ENCODE assay signal across 8 cellular contexts in the genomic region with DNA sequence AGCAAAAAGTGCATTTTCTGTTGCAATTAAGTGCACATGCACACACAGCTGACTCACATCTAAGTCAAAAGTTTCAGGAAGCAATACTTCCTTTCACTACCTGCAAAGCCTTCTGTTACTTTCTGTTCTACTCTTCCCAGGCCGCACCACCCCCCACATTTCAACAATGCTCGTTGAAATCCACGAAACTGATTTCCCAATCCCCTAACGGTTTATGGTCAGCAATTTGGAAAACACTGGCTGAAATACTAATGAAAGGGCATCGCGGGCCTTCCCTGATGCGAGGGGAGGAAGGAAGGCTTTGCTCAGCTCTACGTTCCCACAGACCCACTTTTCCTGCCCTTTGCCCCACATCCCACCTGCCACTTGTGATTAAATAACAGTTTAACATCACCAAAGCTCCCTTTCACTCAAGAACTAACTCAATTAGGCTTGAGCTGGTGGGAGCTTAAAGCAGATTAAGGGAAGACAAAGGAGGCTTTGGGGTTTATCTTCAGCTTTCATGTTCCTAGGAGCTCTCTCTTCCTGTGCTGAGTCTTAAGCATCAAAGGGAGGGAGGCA.
DNase-seq lines count a peak whose midpoint lies in the region; ATAC-seq and TF ChIP-seq lines count a peak whose summit lies in the region.

No MANE protein-coding gene starts in this region.

- H3K9me3 Mint-ChIP-seq in T-cell, result no peaks in the 10 kb centered on the region

- POLR2A ChIA-PET in T-cell (lab: Charles Lee), result no interaction called here

- H3K27me3 Mint-ChIP-seq in T-cell, result no peaks in the 10 kb centered on the region

- TF ChIP-seq CTCF in foreskin fibroblast (IDR thresholded peaks at IDR 0.05; ENCODE audit: low read depth, low read length) (no peak), esophagus muscularis mucosa (IDR thresholded peaks at IDR 0.05) (no peak)

- intact Hi-C loops in esophagus muscularis mucosa (cut with DNase I), result no loop called here

- H3K9me3 ChIP-seq in esophagus muscularis mucosa, result no peaks in the 10 kb centered on the region

- no peaks in the 10 kb centered on the region for H3K36me3 ChIP-seq in esophagus muscularis mucosa

- H3K27me3 ChIP-seq in esophagus muscularis mucosa, result no peaks in the 10 kb centered on the region

- no peak for TF ChIP-seq POLR2A in esophagus muscularis mucosa (IDR thresholded peaks at IDR 0.05; ENCODE audit: low read depth)

- H3K4me1 ChIP-seq in esophagus muscularis mucosa, result peaks cover 4 to 33% (median 23%) of the 10 kb centered on the region in 4 donors

- H3K4me3 Mint-ChIP-seq in T-cell, result peak overlapping the region; percentile 75 to 77 (median 77)

- CTCF ChIA-PET in T-cell (lab: Charles Lee), result interaction anchor here (0.6 to 0.8 kb wide), 2 partner anchors 22 to 200 kb away, joined by 4 to 5 read pairs; no protein-coding TSS in a partner anchor

- TF ChIP-seq EP300 in esophagus muscularis mucosa (IDR thresholded peaks at IDR 0.05), result no peak

- peak; percentile 29 for DNase-seq in activated naive CD4-positive, alpha-beta T cell treated with Interleukin-2 at 50 U/mL for 16 hours
- no peak for DNase-seq in activated naive CD4-positive, alpha-beta T cell (lab: John Stamatoyannopoulos, UW)
- DNase-seq in T-cell, result peak in 7 of 34 experiments; percentile 6 to 20 (median 11)
- peak; percentile 3 to 22 for DNase-seq in foreskin fibroblast
- DNase-seq in stimulated activated CD4-positive, alpha-beta T cell treated with anti-CD3 and anti-CD28 coated beads, Interleukin-12 subunit alpha, Interleukin-12 subunit beta, amount 100 ng/mL, for 48 hours (ENCODE audit: low read depth in 2 of 3, low spot score in 1 of 3), result peak in 2 of 3 donors; percentile 8 to 16
- DNase-seq in esophagus muscularis mucosa (ENCODE audit: extremely low spot score), result no peak

- WGBS in esophagus muscularis mucosa, result 62% methylated on average over 8 of the region's 8 CpGs

- ATAC-seq in T-cell (replicated peaks in 1 of 4) (peak; percentile 71 to 80 (median 77)), HG03439 (IDR thresholded peaks at IDR 0.05; ENCODE audit: unreplicated experiment) (no peak), HG03280 (IDR thresholded peaks at IDR 0.05; ENCODE audit: unreplicated experiment) (no peak)

- H3K4me3 ChIP-seq in foreskin fibroblast (ENCODE audit: low read depth in 1 of 2, low read length in 2 of 2), result no peak overlapping the region
- H3K4me3 ChIP-seq in esophagus muscularis mucosa, result no peak overlapping the region

- H3K36me3 Mint-ChIP-seq in T-cell, result no peaks in the 10 kb centered on the region

- peaks cover 15 to 27% (median 23%) of the 10 kb centered on the region in 3 donors for H3K4me1 Mint-ChIP-seq in T-cell

- peak overlapping the region; percentile 84 to 98 for H3K27ac Mint-ChIP-seq in T-cell

- peak overlapping the region in 1 of 4 donors; percentile 46 for H3K27ac ChIP-seq in esophagus muscularis mucosa (replicated peaks in 1 of 4)

Comparison
In these comparisons a context has a peak if more than half of its experiments do, and no peak if none do; other contexts are left out.
1. DNase-seq: peak in activated naive CD4-positive, alpha-beta T cell treated with Interleukin-2 at 50 U/mL for 16 hours (single experiment), foreskin fibroblast (2 of 2) and stimulated activated CD4-positive, alpha-beta T cell treated with anti-CD3 and anti-CD28 coated beads, Interleukin-12 subunit alpha, Interleukin-12 subunit beta, amount 100 ng/mL, for 48 hours (2 of 3); none in activated naive CD4-positive, alpha-beta T cell (0 of 4) and esophagus muscularis mucosa (single experiment).
2. ATAC-seq: peak in T-cell (4 of 4); none in HG03439 (single experiment) and HG03280 (single experiment).